ENCODE assay signal across 8 cellular contexts in genomic region chr15:80152180-80152895, GRCh38. TPM values are rescaled to one million over a fixed set of nuclear protein-coding genes. Genes with fewer than 3 reads are reported as not detected.
DNase-seq lines count a peak whose midpoint lies in the region; ATAC-seq and TF ChIP-seq lines count a peak whose summit lies in the region.

No MANE protein-coding gene starts in this region.

- peak; percentile 56 for ATAC-seq in HG03095 (IDR thresholded peaks at IDR 0.05; ENCODE audit: unreplicated experiment)
- ATAC-seq in activated CD4-positive, CD25-positive, alpha-beta regulatory T cell treated with anti-CD3 and anti-CD28 coated beads, Interleukin-2, amount 50 U/mL, for 24 hours: peak; percentile 74 to 78
- ATAC-seq in central memory CD8-positive, alpha-beta T cell (replicated peaks; ENCODE audit: extremely low read depth, poor library complexity, severe bottlenecking): peak; percentile 64

- no peaks in the 10 kb centered on the region for H3K9me3 Mint-ChIP-seq in central memory CD8-positive, alpha-beta T cell

- no peak for TF ChIP-seq CTCF in spleen (IDR thresholded peaks at IDR 0.05 in 8 of 11, conservative IDR thresholded peaks at IDR 0.05 in 3 of 11)

- H3K36me3 Mint-ChIP-seq in central memory CD8-positive, alpha-beta T cell (ENCODE audit: insufficient read depth): peaks cover 9% of the 10 kb centered on the region

- H3K27me3 ChIP-seq in spleen (replicated peaks in 1 of 7): no peaks in the 10 kb centered on the region

- intact Hi-C loops in spleen (cut with DNase I; ENCODE audit: low total_unique reads): loop anchor here (5.0 kb wide), 1 partner anchor 90 kb away; no protein-coding TSS in a partner anchor

- H3K27ac Mint-ChIP-seq in central memory CD8-positive, alpha-beta T cell (ENCODE audit: low read depth): peak overlapping the region; percentile 76

- H3K9me3 ChIP-seq in spleen: no peaks in the 10 kb centered on the region

- H3K4me3 ChIP-seq in spleen: peak overlapping the region; percentile 48 to 89 (median 71)

- peaks cover 8 to 55% (median 25%) of the 10 kb centered on the region in 6 donors for H3K4me1 ChIP-seq in spleen

- H3K4me3 Mint-ChIP-seq in central memory CD8-positive, alpha-beta T cell: peak overlapping the region; percentile 86

- DNase-seq in NCI-H2081 (lab: John Stamatoyannopoulos, UW) (peak; percentile 56 to 72), NCI-H2081 treated with DMSO at 0.1 percent for 48 hours (lab: John Stamatoyannopoulos, UW) (no peak), NCI-H345 (lab: John Stamatoyannopoulos, UW) (peak; percentile 84), islet precursor cell (peak; percentile 100), spleen (peak; percentile 97)
- peak; percentile 42 to 45 for DNase-seq in central memory CD8-positive, alpha-beta T cell (ENCODE audit: low spot score in 2 of 2)

- no peaks in the 10 kb centered on the region for H3K36me3 ChIP-seq in spleen

- 1 to 6% (median 3%) methylated on average over 11 to 41 of the region's 41 CpGs for WGBS in spleen, 5 donors

- H3K27ac ChIP-seq in spleen: peak overlapping the region; percentile 42 to 87 (median 82)

- H3K4me1 Mint-ChIP-seq in central memory CD8-positive, alpha-beta T cell: peaks cover 7% of the 10 kb centered on the region

- H3K27me3 Mint-ChIP-seq in central memory CD8-positive, alpha-beta T cell: no peaks in the 10 kb centered on the region

- no peak for TF ChIP-seq POLR2A in spleen (IDR thresholded peaks at IDR 0.05)

RNA-seq across cellular contexts. Expression of gene FAH, which starts 0.5 kb away (rescaled TPM):
- total RNA-seq in spleen: 10 to 100 TPM; 10.2 to 29.1 (median 18.9) TPM
- 10 to 100 TPM in 2 of 3 donors, 1 to 10 TPM in 1; 8.5 to 33.1 (median 25.8) TPM for polyA plus RNA-seq in spleen
